In genomic region chr10:28220811-28221210, GRCh38 we compare ENCODE assay signal across 30 cellular contexts.
"Had no signal": no experiment of that assay in that cellular context is flagged by ENCODE, and none has a peak within 500 bp of the region (broad histone marks: within the 10 kb centered on the region; RNA-seq: fewer than 3 reads in every experiment).

No MANE protein-coding gene starts in this region.

- H2AFZ ChIP-seq: hepatocyte had no signal

- H3K79me2 ChIP-seq: hepatocyte had no signal

- H3K9me3 ChIP-seq: colonic mucosa, gastrocnemius medialis, heart left ventricle, ovary, psoas muscle, sigmoid colon, spleen, suprapubic skin, transverse colon, upper lobe of right lung, uterus had no signal

- H3K27ac ChIP-seq: colonic mucosa, epithelial cell of prostate, gastrocnemius medialis, heart left ventricle, hepatocyte, ovary, psoas muscle, sigmoid colon, skin epidermis, spleen, suprapubic skin, transverse colon, upper lobe of right lung, uterus had no signal

- H3K4me3 ChIP-seq: colonic mucosa, gastrocnemius medialis, heart left ventricle, hepatocyte, ovary, psoas muscle, sigmoid colon, skin epidermis, spleen, suprapubic skin, transverse colon, upper lobe of right lung, uterus had no signal

- ATAC-seq: esophagus mucosa; gastrocnemius medialis; heart left ventricle; left lobe of liver; naive thymus-derived CD8-positive, alpha-beta T cell; psoas muscle; right cardiac atrium; stimulated activated naive B cell treated with anti-CD40 and anti-IgM and Interleukin-4, amounts not matched to agents 10 μg/mL and 1 μg/mL and 100 μg/mL, for 72 hours; stimulated activated naive CD8-positive, alpha-beta T cell treated with anti-CD3 and anti-CD28 coated beads, Interleukin-15, amount 100 ng/mL, for 72 hours; upper lobe of right lung had no signal

- H3K4me2 ChIP-seq: hepatocyte had no signal

- H3K4me1 ChIP-seq: spleen, suprapubic skin, upper lobe of right lung, uterus had no signal

- H3K27me3 ChIP-seq: colonic mucosa, gastrocnemius medialis, heart left ventricle, hepatocyte, ovary, sigmoid colon, spleen, suprapubic skin, transverse colon, uterus had no signal

- H3K36me3 ChIP-seq: colonic mucosa, gastrocnemius medialis, heart left ventricle, ovary, sigmoid colon, spleen, suprapubic skin, transverse colon, upper lobe of right lung, uterus had no signal

- DNase-seq: colonic mucosa; effector CD8-positive, alpha-beta T cell; endodermal cell; foreskin fibroblast; gastrocnemius medialis; heart left ventricle; kidney; mesenchymal stem cell; midbrain; naive thymus-derived CD8-positive, alpha-beta T cell; nephron progenitor cell; nucleus accumbens; ovary; posterior cingulate gyrus; psoas muscle; right cardiac atrium; sigmoid colon; spleen; stimulated activated CD4-positive, alpha-beta T cell treated with anti-CD3 and anti-CD28 coated beads, Interleukin-2, amount 100 ng/mL, for 48 hours; stimulated activated naive B cell treated with anti-CD40 and anti-IgM and Interleukin-4, amounts not matched to agents 10 μg/mL and 1 μg/mL and 100 μg/mL, for 72 hours; stimulated activated naive CD8-positive, alpha-beta T cell treated with anti-CD3 and anti-CD28 coated beads, Interleukin-15, amount 100 ng/mL, for 72 hours; transverse colon; upper lobe of right lung; uterus had no signal
